In the genomic region with DNA sequence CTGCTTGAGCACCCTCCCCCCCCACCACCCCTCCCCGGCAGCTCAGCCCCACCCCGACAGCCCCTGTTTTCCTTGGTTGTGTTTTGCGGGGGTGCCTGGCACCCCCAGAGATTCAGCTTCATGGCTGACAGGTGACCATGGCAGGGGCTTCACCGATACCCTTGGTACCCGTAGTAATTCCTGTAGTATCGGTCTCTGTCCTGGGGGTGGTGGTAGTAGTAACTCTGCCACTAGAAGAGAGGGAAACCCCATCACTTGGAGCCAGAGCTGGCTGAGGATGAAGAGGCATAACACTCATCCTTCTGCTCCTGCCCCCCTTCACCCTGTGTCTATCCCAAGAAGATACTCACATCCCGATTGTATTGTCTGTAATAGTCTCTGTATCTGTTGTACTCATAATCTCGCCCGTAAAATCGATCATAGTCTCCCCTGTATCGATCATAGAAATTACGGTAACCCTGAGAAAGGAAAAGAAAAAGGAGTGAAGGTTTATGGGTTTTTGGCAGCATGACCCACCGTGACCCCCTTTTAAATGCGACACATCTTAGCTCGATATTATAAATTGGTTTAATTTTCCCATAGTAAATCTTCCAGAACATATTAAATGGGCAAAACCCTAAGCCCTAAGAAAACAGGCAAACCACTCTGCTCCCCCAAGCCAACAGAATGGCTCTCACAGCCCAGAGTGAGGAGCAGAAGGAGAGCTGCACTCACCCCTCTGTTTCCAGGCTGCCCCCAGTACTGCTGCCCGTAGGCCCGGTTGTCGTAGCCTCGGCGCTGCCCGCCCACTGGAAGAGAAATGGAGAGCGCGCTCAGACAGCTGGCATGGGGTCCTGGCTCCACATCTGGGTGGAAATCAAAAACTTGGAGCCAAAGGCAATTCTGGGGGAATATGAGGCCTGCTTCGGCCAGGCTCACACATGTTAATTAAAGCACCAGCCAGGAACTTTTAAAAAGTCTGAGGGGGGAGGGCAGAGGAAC, we compare ENCODE assay signal across 15 cellular contexts. TPM values are rescaled to one million over a fixed set of nuclear protein-coding genes. Genes with fewer than 3 reads are reported as not detected.
DNase-seq lines count a peak whose midpoint lies in the region; ATAC-seq and TF ChIP-seq lines count a peak whose summit lies in the region.
"Had no signal": no experiment of that assay in that cellular context is flagged by ENCODE, and none has a peak within 500 bp of the region (broad histone marks: within the 10 kb centered on the region; RNA-seq: fewer than 3 reads in every experiment).

No MANE protein-coding gene starts in this region.

- ATAC-seq in stimulated activated naive CD8-positive, alpha-beta T cell treated with anti-CD3 and anti-CD28 coated beads, Interleukin-15, Interleukin-2, amounts not matched to agents 100 U/mL and 50 U/mL, for 24 hours: no peak
- ATAC-seq in GM18867 (IDR thresholded peaks at IDR 0.05; ENCODE audit: unreplicated experiment): no peak
- no peak for ATAC-seq in GM21515 (IDR thresholded peaks at IDR 0.05; ENCODE audit: unreplicated experiment)

- peak overlapping the region; percentile 72 for H3K27ac Mint-ChIP-seq in stimulated activated naive CD8-positive, alpha-beta T cell treated with anti-CD3 and anti-CD28 coated beads, Interleukin-15, Interleukin-2, amounts not matched to agents 100 ng/mL and 50 ng/mL, for 24 hours
- H3K27ac Mint-ChIP-seq in activated CD4-positive, alpha-beta memory T cell treated with anti-CD3 and anti-CD28 coated beads, Interleukin-2, amount 10 ng/mL, durations not matched to agents 7 days and 5 days: peak overlapping the region; percentile 12
- H3K27ac Mint-ChIP-seq in immature natural killer cell (peak overlapping the region in 5 of 6 donors; percentile 8 to 59 (median 23)), progenitor cell of endocrine pancreas (no peak overlapping the region)

- H3K4me1 Mint-ChIP-seq in stimulated activated naive CD8-positive, alpha-beta T cell treated with anti-CD3 and anti-CD28 coated beads, Interleukin-15, Interleukin-2, amounts not matched to agents 100 ng/mL and 50 ng/mL, for 24 hours (ENCODE audit: low read depth): peaks cover 45% of the 10 kb centered on the region
- peaks cover 72% of the 10 kb centered on the region for H3K4me1 Mint-ChIP-seq in activated CD4-positive, alpha-beta memory T cell treated with anti-CD3 and anti-CD28 coated beads, Interleukin-2, amount 10 ng/mL, durations not matched to agents 7 days and 5 days
- H3K4me1 Mint-ChIP-seq in immature natural killer cell (peaks cover 14 to 38% of the 10 kb centered on the region in 2 donors), progenitor cell of endocrine pancreas (ENCODE audit: low read depth) (peaks cover 15% of the 10 kb centered on the region)

- H3K27me3 Mint-ChIP-seq in stimulated activated naive CD8-positive, alpha-beta T cell treated with anti-CD3 and anti-CD28 coated beads, Interleukin-15, Interleukin-2, amounts not matched to agents 100 ng/mL and 50 ng/mL, for 24 hours: no peaks in the 10 kb centered on the region
- no peaks in the 10 kb centered on the region for H3K27me3 Mint-ChIP-seq in activated CD4-positive, alpha-beta memory T cell treated with anti-CD3 and anti-CD28 coated beads, Interleukin-2, amount 10 ng/mL, durations not matched to agents 7 days and 5 days
- H3K27me3 Mint-ChIP-seq in immature natural killer cell (ENCODE audit: low read depth in 3 of 3) (no peaks in the 10 kb centered on the region), progenitor cell of endocrine pancreas (no peaks in the 10 kb centered on the region)

- TF ChIP-seq CTCF in progenitor cell of endocrine pancreas (IDR thresholded peaks at IDR 0.05; ENCODE audit: unreplicated experiment): no peak

- H3K9me3 Mint-ChIP-seq in stimulated activated naive CD8-positive, alpha-beta T cell treated with anti-CD3 and anti-CD28 coated beads, Interleukin-15, Interleukin-2, amounts not matched to agents 100 ng/mL and 50 ng/mL, for 24 hours: no peaks in the 10 kb centered on the region
- H3K9me3 Mint-ChIP-seq in activated CD4-positive, alpha-beta memory T cell treated with anti-CD3 and anti-CD28 coated beads, Interleukin-2, amount 10 ng/mL, durations not matched to agents 7 days and 5 days: no peaks in the 10 kb centered on the region
- H3K9me3 Mint-ChIP-seq in immature natural killer cell (no peaks in the 10 kb centered on the region), progenitor cell of endocrine pancreas (ENCODE audit: low read depth) (no peaks in the 10 kb centered on the region)

- no peak for DNase-seq in stimulated activated naive CD8-positive, alpha-beta T cell treated with anti-CD3 and anti-CD28 coated beads, Interleukin-15, Interleukin-2, amounts not matched to agents 100 U/mL and 50 U/mL, for 24 hours
- no peak for DNase-seq in activated CD4-positive, alpha-beta memory T cell treated with anti-CD3 and anti-CD28 coated beads, Interleukin-2, amount 10 ng/mL, durations not matched to agents 7 days and 5 days
- DNase-seq in immature natural killer cell (no peak), progenitor cell of endocrine pancreas (ENCODE audit: low spot score, unreplicated experiment) (no peak), NCI-H748 treated with DMSO at 0.1 percent for 48 hours (lab: John Stamatoyannopoulos, UW) (no peak)
- DNase-seq: activated CD4-positive, alpha-beta T cell treated with anti-CD3 and anti-CD28 coated beads for 4 hours; DMS79; islet precursor cell; NCI-H1694; NCI-H510A had no signal

- H3K36me3 Mint-ChIP-seq in stimulated activated naive CD8-positive, alpha-beta T cell treated with anti-CD3 and anti-CD28 coated beads, Interleukin-15, Interleukin-2, amounts not matched to agents 100 ng/mL and 50 ng/mL, for 24 hours (ENCODE audit: low read depth): peaks cover 82% of the 10 kb centered on the region
- H3K36me3 Mint-ChIP-seq in activated CD4-positive, alpha-beta memory T cell treated with anti-CD3 and anti-CD28 coated beads, Interleukin-2, amount 10 ng/mL, durations not matched to agents 7 days and 5 days (ENCODE audit: low read depth): peaks cover 88% of the 10 kb centered on the region
- H3K36me3 Mint-ChIP-seq in immature natural killer cell (peaks cover 26 to 48% (median 38%) of the 10 kb centered on the region in 3 donors), progenitor cell of endocrine pancreas (ENCODE audit: insufficient read depth) (peaks cover 39% of the 10 kb centered on the region)

- CTCF ChIA-PET in activated CD4-positive, alpha-beta memory T cell treated with anti-CD3 and anti-CD28 coated beads, Interleukin-2, amount 10 ng/mL, durations not matched to agents 7 days and 5 days (lab: Charles Lee): interaction anchor here (1.1 to 1.8 kb wide), 3 partner anchors 12 to 103 kb away, joined by 3 to 5 read pairs (median 3); partner anchors contain the start of genes HNRNPUL2 and TTC9C

- H3K4me3 Mint-ChIP-seq in stimulated activated naive CD8-positive, alpha-beta T cell treated with anti-CD3 and anti-CD28 coated beads, Interleukin-15, Interleukin-2, amounts not matched to agents 100 ng/mL and 50 ng/mL, for 24 hours: no peak overlapping the region
- no peak overlapping the region for H3K4me3 Mint-ChIP-seq in activated CD4-positive, alpha-beta memory T cell treated with anti-CD3 and anti-CD28 coated beads, Interleukin-2, amount 10 ng/mL, durations not matched to agents 7 days and 5 days
- H3K4me3 Mint-ChIP-seq in immature natural killer cell (no peak overlapping the region), progenitor cell of endocrine pancreas (ENCODE audit: low read depth) (no peak overlapping the region)

- POLR2A ChIA-PET in activated CD4-positive, alpha-beta memory T cell treated with anti-CD3 and anti-CD28 coated beads, Interleukin-2, amount 10 ng/mL, durations not matched to agents 7 days and 5 days (lab: Charles Lee): interaction anchor here (1.0 to 14.0 kb wide), 7 partner anchors 9 to 126 kb away, joined by 3 to 234 read pairs (median 5); partner anchors contain the start of genes BSCL2, C11orf98, CSKMT and GNG3

RNA-seq across cellular contexts. Expression of gene GNG3, which starts 8.0 kb away (rescaled TPM):
- not detected for total RNA-seq in activated CD4-positive, alpha-beta memory T cell treated with anti-CD3 and anti-CD28 coated beads, Interleukin-2, amount 10 ng/mL, durations not matched to agents 7 days and 5 days
- polyA plus RNA-seq in immature natural killer cell: not detected
- 1.8 and 2.0 TPM in 2 replicates for total RNA-seq in progenitor cell of endocrine pancreas
- total RNA-seq: glomerular endothelial cell had no signal
- polyA plus RNA-seq: BJ had no signal

RNA-seq across cellular contexts. Expression of gene BSCL2, which starts 8.2 kb away (rescaled TPM):
- 10 to 100 TPM; 24.2 to 28.9 TPM for total RNA-seq in activated CD4-positive, alpha-beta memory T cell treated with anti-CD3 and anti-CD28 coated beads, Interleukin-2, amount 10 ng/mL, durations not matched to agents 7 days and 5 days
- 10 to 100 TPM; 52.5 to 54.1 (median 53.6) TPM for polyA plus RNA-seq in immature natural killer cell
- total RNA-seq in progenitor cell of endocrine pancreas: 84.9 and 85.8 TPM in 2 replicates

RNA-seq across cellular contexts. Expression of gene HNRNPUL2, which starts 11.8 kb away (rescaled TPM):
- total RNA-seq in activated CD4-positive, alpha-beta memory T cell treated with anti-CD3 and anti-CD28 coated beads, Interleukin-2, amount 10 ng/mL, durations not matched to agents 7 days and 5 days: 10 to 100 TPM; 65.1 to 65.3 TPM
- 1 to 10 TPM in 2 of 3 donors, under 1 TPM in 1; 0.97 to 4.8 (median 1.1) TPM for polyA plus RNA-seq in immature natural killer cell
- total RNA-seq in progenitor cell of endocrine pancreas: 61.0 and 63.9 TPM in 2 replicates

RNA-seq across cellular contexts. Expression of gene TTC9C, which starts 12.8 kb away (rescaled TPM):
- 10 to 100 TPM; 48.3 to 48.4 TPM for total RNA-seq in activated CD4-positive, alpha-beta memory T cell treated with anti-CD3 and anti-CD28 coated beads, Interleukin-2, amount 10 ng/mL, durations not matched to agents 7 days and 5 days
- polyA plus RNA-seq in immature natural killer cell: 10 to 100 TPM; 11.2 to 19.0 (median 14.5) TPM
- total RNA-seq in progenitor cell of endocrine pancreas: 35.5 and 40.8 TPM in 2 replicates

RNA-seq across cellular contexts. Expression of gene LRRN4CL, which starts 26.1 kb away (rescaled TPM):
- under 1 TPM; 0.18 to 0.20 TPM for total RNA-seq in activated CD4-positive, alpha-beta memory T cell treated with anti-CD3 and anti-CD28 coated beads, Interleukin-2, amount 10 ng/mL, durations not matched to agents 7 days and 5 days
- not detected for polyA plus RNA-seq in immature natural killer cell
- total RNA-seq in progenitor cell of endocrine pancreas: 0.65 and 0.89 TPM in 2 replicates
- total RNA-seq: glomerular endothelial cell had no signal
